Comparison of ENCODE assay signal across 39 cellular contexts in the genomic region with DNA sequence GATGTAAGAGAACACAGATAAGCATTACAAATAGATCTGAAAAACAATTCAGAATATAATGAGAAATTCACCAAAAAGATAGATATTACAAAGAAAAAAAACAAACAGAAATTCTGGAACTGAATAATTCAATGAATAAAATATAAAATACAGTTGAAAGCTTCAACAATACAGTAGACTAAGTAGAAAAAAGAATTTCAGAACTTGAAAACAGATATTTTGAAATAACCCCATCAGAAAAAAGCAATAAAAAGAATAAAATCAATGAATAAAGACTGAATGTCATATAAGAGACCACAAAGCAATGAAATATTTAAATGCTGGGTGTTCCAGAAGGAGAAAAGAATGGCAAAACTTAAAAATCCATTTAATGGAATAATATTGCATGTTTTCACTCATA.
"Had no signal": no experiment of that assay in that cellular context is flagged by ENCODE, and none has a peak within 500 bp of the region (broad histone marks: within the 10 kb centered on the region; RNA-seq: fewer than 3 reads in every experiment).

No MANE protein-coding gene starts in this region.

- H3K36me3 Mint-ChIP-seq: activated naive CD4-positive, alpha-beta T cell treated with anti-CD3 and anti-CD28 coated beads, Interleukin-2, amount 10 ng/mL, durations not matched to agents 7 days and 5 days; activated naive CD4-positive, alpha-beta T cell treated with anti-CD3 and anti-CD28 coated beads, Interleukin-2, amount 50 U/mL, for 24 hours; activated naive CD8-positive, alpha-beta T cell; activated naive CD8-positive, alpha-beta T cell treated with anti-CD3 and anti-CD28 coated beads for 36 hours; activated naive CD8-positive, alpha-beta T cell treated with anti-CD3 and anti-CD28 coated beads, Interleukin-2, amount 10 ng/mL, durations not matched to agents 7 days and 5 days had no signal

- H3K27me3 Mint-ChIP-seq: activated naive CD4-positive, alpha-beta T cell treated with anti-CD3 and anti-CD28 coated beads, Interleukin-2, amount 10 ng/mL, durations not matched to agents 7 days and 5 days; activated naive CD4-positive, alpha-beta T cell treated with anti-CD3 and anti-CD28 coated beads, Interleukin-2, amount 50 U/mL, for 24 hours; activated naive CD8-positive, alpha-beta T cell; activated naive CD8-positive, alpha-beta T cell treated with anti-CD3 and anti-CD28 coated beads for 36 hours; activated naive CD8-positive, alpha-beta T cell treated with anti-CD3 and anti-CD28 coated beads, Interleukin-2, amount 10 ng/mL, durations not matched to agents 7 days and 5 days; activated naive CD8-positive, alpha-beta T cell treated with anti-CD3 and anti-CD28 coated beads, Interleukin-2, amount 50 U/mL, for 24 hours; activated T-helper 17 cell treated with anti-CD3 and anti-CD28 coated beads, Interleukin-2, amount 50 U/mL, for 72 hours; central memory CD8-positive, alpha-beta T cell had no signal

- H3K27ac ChIP-seq: adrenal gland, ascending aorta, body of pancreas, brain microvascular endothelial cell, breast epithelium, cardiac muscle cell had no signal

- H3K4me1 ChIP-seq: adrenal gland, ascending aorta, body of pancreas, breast epithelium had no signal

- H3K4me3 ChIP-seq: adrenal gland, ascending aorta, body of pancreas, breast epithelium, cardiac muscle cell had no signal

- H3K27ac Mint-ChIP-seq: activated naive CD4-positive, alpha-beta T cell treated with anti-CD3 and anti-CD28 coated beads for 36 hours; activated naive CD4-positive, alpha-beta T cell treated with anti-CD3 and anti-CD28 coated beads, Interleukin-2, amount 10 ng/mL, durations not matched to agents 7 days and 5 days; activated naive CD4-positive, alpha-beta T cell treated with anti-CD3 and anti-CD28 coated beads, Interleukin-2, amount 50 U/mL, for 24 hours; activated naive CD4-positive, alpha-beta T cell treated with anti-CD3 and anti-CD28 coated beads, Interleukin-2, amount 50 U/mL, for 72 hours; activated naive CD8-positive, alpha-beta T cell; activated naive CD8-positive, alpha-beta T cell treated with anti-CD3 and anti-CD28 coated beads for 36 hours; activated naive CD8-positive, alpha-beta T cell treated with anti-CD3 and anti-CD28 coated beads, Interleukin-2, amount 10 ng/mL, durations not matched to agents 7 days and 5 days; activated naive CD8-positive, alpha-beta T cell treated with anti-CD3 and anti-CD28 coated beads, Interleukin-2, amount 50 U/mL, for 24 hours; activated T-cell treated with anti-CD3 and anti-CD28 coated beads, Interleukin-2, amount 50 U/mL, for 72 hours; activated T-helper 1 cell treated with anti-CD3 and anti-CD28 coated beads, Interleukin-12 subunit alpha, Interleukin-12 subunit beta, Interleukin-2, Interleukin-4 antibody, amounts not matched to agents 30 ng/mL and 10 ng/mL and 1 ng/mL, durations not matched to agents 14 hours and 24 hours and 36 hours; activated T-helper 17 cell treated with anti-CD3 and anti-CD28 coated beads, Interleukin-2, amount 50 U/mL, for 72 hours; activated T-helper 2 cell treated with anti-CD3 and anti-CD28 coated beads, Interferon-gamma antibody, Interleukin-2, Interleukin-4, amounts not matched to agents 10 μg/mL and 5 μg/mL and 100 μg/mL, durations not matched to agents 14 hours and 24 hours and 36 hours; brain had no signal

- FAIRE-seq: astrocyte, bronchial epithelial cell, colon had no signal

- H3K36me3 ChIP-seq: adrenal gland, ascending aorta, brain microvascular endothelial cell, breast epithelium, cardiac muscle cell had no signal

- H3K27me3 ChIP-seq: adrenal gland, ascending aorta, body of pancreas, brain microvascular endothelial cell, breast epithelium, cardiac muscle cell had no signal

- H3K4me1 Mint-ChIP-seq: activated naive CD4-positive, alpha-beta T cell treated with anti-CD3 and anti-CD28 coated beads, Interleukin-2, amount 10 ng/mL, durations not matched to agents 7 days and 5 days; activated naive CD4-positive, alpha-beta T cell treated with anti-CD3 and anti-CD28 coated beads, Interleukin-2, amount 50 U/mL, for 24 hours; activated naive CD8-positive, alpha-beta T cell treated with anti-CD3 and anti-CD28 coated beads for 36 hours; activated naive CD8-positive, alpha-beta T cell treated with anti-CD3 and anti-CD28 coated beads, Interleukin-2, amount 10 ng/mL, durations not matched to agents 7 days and 5 days; activated naive CD8-positive, alpha-beta T cell treated with anti-CD3 and anti-CD28 coated beads, Interleukin-2, amount 50 U/mL, for 24 hours; activated T-helper 17 cell treated with anti-CD3 and anti-CD28 coated beads, Interleukin-2, amount 50 U/mL, for 72 hours; central memory CD8-positive, alpha-beta T cell had no signal

- H3K4me3 Mint-ChIP-seq: activated naive CD4-positive, alpha-beta T cell treated with anti-CD3 and anti-CD28 coated beads for 36 hours; activated naive CD4-positive, alpha-beta T cell treated with anti-CD3 and anti-CD28 coated beads, Interleukin-2, amount 10 ng/mL, durations not matched to agents 7 days and 5 days; activated naive CD4-positive, alpha-beta T cell treated with anti-CD3 and anti-CD28 coated beads, Interleukin-2, amount 50 U/mL, for 24 hours; activated naive CD8-positive, alpha-beta T cell; activated naive CD8-positive, alpha-beta T cell treated with anti-CD3 and anti-CD28 coated beads for 36 hours; activated naive CD8-positive, alpha-beta T cell treated with anti-CD3 and anti-CD28 coated beads, Interleukin-2, amount 10 ng/mL, durations not matched to agents 7 days and 5 days; activated naive CD8-positive, alpha-beta T cell treated with anti-CD3 and anti-CD28 coated beads, Interleukin-2, amount 50 U/mL, for 24 hours; activated T-cell treated with anti-CD3 and anti-CD28 coated beads, Interleukin-2, amount 50 U/mL, for 4 hours; activated T-cell treated with anti-CD3 and anti-CD28 coated beads, Interleukin-2, amount 50 U/mL, for 72 hours; activated T-helper 1 cell treated with anti-CD3 and anti-CD28 coated beads, Interleukin-12 subunit alpha, Interleukin-12 subunit beta, Interleukin-2, Interleukin-4 antibody, amounts not matched to agents 30 ng/mL and 10 ng/mL and 1 ng/mL, durations not matched to agents 14 hours and 24 hours and 36 hours; activated T-helper 17 cell treated with anti-CD3 and anti-CD28 coated beads, Interleukin-2, amount 50 U/mL, for 72 hours; brain; central memory CD8-positive, alpha-beta T cell had no signal

- ATAC-seq: activated naive CD4-positive, alpha-beta T cell treated with anti-CD3 and anti-CD28 coated beads, Interleukin-2, amount 50 U/mL, for 72 hours; activated naive CD8-positive, alpha-beta T cell treated with anti-CD3 and anti-CD28 coated beads, Interleukin-2, amount 50 U/mL, for 24 hours; activated T-cell treated with anti-CD3 and anti-CD28 coated beads, Interleukin-2, amount 50 U/mL, for 4 hours; activated T-cell treated with anti-CD3 and anti-CD28 coated beads, Interleukin-2, amount 50 U/mL, for 72 hours; activated T-helper 17 cell treated with anti-CD3 and anti-CD28 coated beads, Interleukin-2, amount 50 U/mL, for 72 hours; body of pancreas had no signal

- H3K9me3 ChIP-seq: body of pancreas had no signal

- DNase-seq: activated effector memory CD4-positive, alpha-beta T cell treated with anti-CD3 and anti-CD28 coated beads, Interleukin-2, amount 50 U/mL, for 16 hours; activated effector memory CD4-positive, alpha-beta T cell treated with Interleukin-2 at 50 U/mL for 16 hours; activated gamma-delta T cell; activated gamma-delta T cell treated with Interleukin-2 at 50 U/mL for 16 hours; activated naive CD4-positive, alpha-beta T cell; activated naive CD4-positive, alpha-beta T cell treated with anti-CD3 and anti-CD28 coated beads for 36 hours; activated naive CD4-positive, alpha-beta T cell treated with anti-CD3 and anti-CD28 coated beads, Interleukin-2, amount 10 ng/mL, durations not matched to agents 7 days and 5 days; activated naive CD4-positive, alpha-beta T cell treated with anti-CD3 and anti-CD28 coated beads, Interleukin-2, amount 50 U/mL, for 16 hours; activated naive CD4-positive, alpha-beta T cell treated with Interleukin-2 at 50 U/mL for 16 hours; activated naive CD8-positive, alpha-beta T cell treated with anti-CD3 and anti-CD28 coated beads for 36 hours; activated naive CD8-positive, alpha-beta T cell treated with anti-CD3 and anti-CD28 coated beads, Interleukin-2, amount 10 ng/mL, durations not matched to agents 7 days and 5 days; activated naive CD8-positive, alpha-beta T cell treated with anti-CD3 and anti-CD28 coated beads, Interleukin-2, amount 50 U/mL, for 24 hours; activated T-cell treated with anti-CD3 and anti-CD28 coated beads, Interleukin-2, amount 50 U/mL, for 4 hours; activated T-cell treated with anti-CD3 and anti-CD28 coated beads, Interleukin-2, amount 50 U/mL, for 48 hours; activated T-cell treated with anti-CD3 and anti-CD28 coated beads, Interleukin-2, amount 50 U/mL, for 72 hours; adrenal gland; amniotic stem cell; amygdala; anterior cingulate cortex; aorta; body of pancreas; brain microvascular endothelial cell; caudate nucleus; central memory CD4-positive, alpha-beta T cell; cerebellar nuclear complex had no signal
